ENCODE assay signal across 18 cellular contexts in genomic region chr11:43984519-43985385, GRCh38. TPM values are rescaled to one million over a fixed set of nuclear protein-coding genes. Genes with fewer than 3 reads are reported as not detected.
DNase-seq lines count a peak whose midpoint lies in the region; ATAC-seq, FAIRE-seq and TF ChIP-seq lines count a peak whose summit lies in the region.
"Had no signal": no experiment of that assay in that cellular context is flagged by ENCODE, and none has a peak within 500 bp of the region (broad histone marks: within the 10 kb centered on the region; RNA-seq: fewer than 3 reads in every experiment).

No MANE protein-coding gene starts in this region.

- no TSS peak for BruUV-seq in Caco-2 (replicated peaks; lab: Mats Ljungman, UMichigan)

- DNase-seq in Caco-2 (peak; percentile 55 to 60), NCI-H1105 treated with DMSO at 0.1 percent for 48 hours (lab: John Stamatoyannopoulos, UW) (peak; percentile 46), right atrium auricular region (ENCODE audit: low spot score) (peak; percentile 71), pancreas (peak in 5 of 6 donors; percentile 40 to 83 (median 72))
- no peak for DNase-seq in activated CD4-positive, alpha-beta memory T cell treated with anti-CD3 and anti-CD28 coated beads for 36 hours
- DNase-seq: activated CD4-positive, alpha-beta T cell treated with anti-CD3 and anti-CD28 coated beads for 4 hours; BE2C; effector CD8-positive, alpha-beta T cell; GM23248 had no signal

- no peak for FAIRE-seq in pancreas (lab: Jason Lieb, UNC)
- FAIRE-seq: astrocyte, frontal cortex, GM12878, keratinocyte had no signal

- no peaks in the 10 kb centered on the region for H3K36me3 Mint-ChIP-seq in Caco-2 (ENCODE audit: insufficient read depth, unreplicated experiment)
- H3K36me3 Mint-ChIP-seq in activated CD4-positive, alpha-beta memory T cell treated with anti-CD3 and anti-CD28 coated beads for 36 hours, result no peaks in the 10 kb centered on the region

- no peaks in the 10 kb centered on the region for H3K27me3 Mint-ChIP-seq in Caco-2 (ENCODE audit: insufficient read depth, unreplicated experiment)
- peaks cover 32% of the 10 kb centered on the region for H3K27me3 Mint-ChIP-seq in activated CD4-positive, alpha-beta memory T cell treated with anti-CD3 and anti-CD28 coated beads for 36 hours

- H3K9me3 ChIP-seq in Caco-2, result no peaks in the 10 kb centered on the region
- no peaks in the 10 kb centered on the region for H3K9me3 ChIP-seq in right atrium auricular region
- H3K9me3 ChIP-seq in pancreas, result no peaks in the 10 kb centered on the region
- H3K9me3 ChIP-seq: BE2C, neutrophil had no signal

- intact Hi-C loops in Caco-2 (cut with micrococcal nuclease; ENCODE audit: unreplicated experiment), result loop anchor here (2.0 kb wide), 1 partner anchor 52 kb away; no protein-coding TSS in a partner anchor
- intact Hi-C loops in pancreas (cut with DNase I), result no loop called here
- intact Hi-C loops in activated CD4-positive, alpha-beta memory T cell treated with anti-CD3 and anti-CD28 coated beads for 36 hours (cut with micrococcal nuclease), result no loop called here

- H3K4me1 ChIP-seq in Caco-2 (peaks cover 10% of the 10 kb centered on the region), right atrium auricular region (peaks cover 0 to 47% of the 10 kb centered on the region in 2 donors), pancreas (peaks cover 0 to 35% (median 0%) of the 10 kb centered on the region in 3 donors)

- 20 to 25% methylated on average over 14 of the region's 14 CpGs for WGBS in pancreas, 2 donors

- H3K27ac Mint-ChIP-seq in Caco-2 (ENCODE audit: unreplicated experiment), result peak overlapping the region; percentile 2
- no peak overlapping the region for H3K27ac Mint-ChIP-seq in activated CD4-positive, alpha-beta memory T cell treated with anti-CD3 and anti-CD28 coated beads for 36 hours
- H3K27ac Mint-ChIP-seq: activated T-helper 1 cell treated with anti-CD3 and anti-CD28 coated beads, Interleukin-12 subunit alpha, Interleukin-12 subunit beta, Interleukin-2, Interleukin-4 antibody, amounts not matched to agents 30 ng/mL and 10 ng/mL and 1 ng/mL, durations not matched to agents 14 hours and 24 hours and 36 hours had no signal

- H3K4me1 Mint-ChIP-seq in Caco-2 (ENCODE audit: low read depth, unreplicated experiment), result peaks cover 14% of the 10 kb centered on the region
- no peaks in the 10 kb centered on the region for H3K4me1 Mint-ChIP-seq in activated CD4-positive, alpha-beta memory T cell treated with anti-CD3 and anti-CD28 coated beads for 36 hours (ENCODE audit: low read depth)

- POLR2A ChIA-PET in Caco-2 (lab: Charles Lee), result no interaction called here
- POLR2A ChIA-PET in activated CD4-positive, alpha-beta memory T cell treated with anti-CD3 and anti-CD28 coated beads for 36 hours (lab: Charles Lee), result no interaction called here

- H3K4me3 ChIP-seq in Caco-2 (ENCODE audit: low read depth, low read length) (no peak overlapping the region), right atrium auricular region (no peak overlapping the region), pancreas (peak overlapping the region in 1 of 4 donors; percentile 13)
- H3K4me3 ChIP-seq: GM12878, GM23248 had no signal

- H3K27me3 ChIP-seq in Caco-2 (replicated peaks; ENCODE audit: control insufficient read depth, insufficient read depth, low read length) (no peaks in the 10 kb centered on the region), right atrium auricular region (no peaks in the 10 kb centered on the region), pancreas (no peaks in the 10 kb centered on the region)
- H3K27me3 ChIP-seq: BE2C had no signal

- TF ChIP-seq CTCF in Caco-2 (IDR thresholded peaks at IDR 0.05; ENCODE audit: insufficient read depth in 1 of 2, low read depth in 1 of 2, low read length in 1 of 2, severe bottlenecking in 1 of 2, unreplicated experiment in 1 of 2) (no peak), right atrium auricular region (IDR thresholded peaks at IDR 0.05) (no peak), pancreas (IDR thresholded peaks at IDR 0.05) (no peak)

- no peaks in the 10 kb centered on the region for H3K36me3 ChIP-seq in Caco-2 (ENCODE audit: control insufficient read depth, insufficient read depth, low read length)
- H3K36me3 ChIP-seq in right atrium auricular region, result no peaks in the 10 kb centered on the region
- H3K36me3 ChIP-seq in pancreas, result no peaks in the 10 kb centered on the region
- H3K36me3 ChIP-seq: BE2C, neutrophil had no signal

- ATAC-seq in pancreas, result peak; percentile 74 to 90 (median 86)
- ATAC-seq in HG02623 (IDR thresholded peaks at IDR 0.05; ENCODE audit: unreplicated experiment), result no peak
- no peak for ATAC-seq in HG02970 (IDR thresholded peaks at IDR 0.05; ENCODE audit: low FRiP score, unreplicated experiment)
- no peak for ATAC-seq in HG03432 (IDR thresholded peaks at IDR 0.05; ENCODE audit: unreplicated experiment)
- ATAC-seq: GM12878 had no signal

- CTCF ChIA-PET in Caco-2 (lab: Charles Lee), result interaction anchor here (0.7 kb wide), 1 partner anchor 38 kb away, joined by 7 read pairs; no protein-coding TSS in a partner anchor
- CTCF ChIA-PET in activated CD4-positive, alpha-beta memory T cell treated with anti-CD3 and anti-CD28 coated beads for 36 hours (lab: Charles Lee), result no interaction called here

- H3K27ac ChIP-seq in right atrium auricular region (peak overlapping the region in 1 of 2 donors; percentile 16), pancreas (peak overlapping the region in 3 of 4 donors; percentile 31 to 81 (median 80))
- H3K27ac ChIP-seq: GM23248, neutrophil had no signal

- H3K9me3 Mint-ChIP-seq in Caco-2 (ENCODE audit: unreplicated experiment), result no peaks in the 10 kb centered on the region
- H3K9me3 Mint-ChIP-seq in activated CD4-positive, alpha-beta memory T cell treated with anti-CD3 and anti-CD28 coated beads for 36 hours, result no peaks in the 10 kb centered on the region
- H3K9me3 Mint-ChIP-seq: activated T-helper 1 cell treated with anti-CD3 and anti-CD28 coated beads, Interleukin-12 subunit alpha, Interleukin-12 subunit beta, Interleukin-2, Interleukin-4 antibody, amounts not matched to agents 30 ng/mL and 10 ng/mL and 1 ng/mL, durations not matched to agents 14 hours and 24 hours and 36 hours had no signal

- no peak overlapping the region for H3K4me3 Mint-ChIP-seq in Caco-2 (ENCODE audit: unreplicated experiment)
- H3K4me3 Mint-ChIP-seq in activated CD4-positive, alpha-beta memory T cell treated with anti-CD3 and anti-CD28 coated beads for 36 hours, result no peak overlapping the region
- H3K4me3 Mint-ChIP-seq: activated T-helper 1 cell treated with anti-CD3 and anti-CD28 coated beads, Interleukin-12 subunit alpha, Interleukin-12 subunit beta, Interleukin-2, Interleukin-4 antibody, amounts not matched to agents 30 ng/mL and 10 ng/mL and 1 ng/mL, durations not matched to agents 14 hours and 24 hours and 36 hours had no signal

RNA-seq across cellular contexts. Expression of gene C11orf96, which starts 42.3 kb away (rescaled TPM):
- total RNA-seq in Caco-2 (2022) (0.26 TPM in 1 of 2 replicates, not detected in the other), right atrium auricular region (100 to 1,000 TPM in 1 of 2 donors, 10 to 100 TPM in 1; 60.2 to 156 TPM), pancreas (10 to 100 TPM in 3 of 6 donors, 1 to 10 TPM in 3; 3.7 to 45.1 (median 14.0) TPM)
- 10 to 100 TPM; 28.4 to 33.1 TPM for polyA plus RNA-seq in pancreas
- under 1 TPM in 1 of 2 experiments, not detected in 1; 0.21 TPM for total RNA-seq in activated CD4-positive, alpha-beta memory T cell treated with anti-CD3 and anti-CD28 coated beads for 36 hours

Comparison
In these comparisons a context has a peak if more than half of its experiments do, and no peak if none do; other contexts are left out.
1. ATAC-seq: peak in pancreas (4 of 4); none in HG02623 (single experiment), HG02970 (single experiment) and HG03432 (single experiment).